Comparison of ENCODE assay signal across 8 cellular contexts in genomic region chr15:65790692-65791334, GRCh38. TPM values are rescaled to one million over a fixed set of nuclear protein-coding genes. Genes with fewer than 3 reads are reported as not detected.
DNase-seq lines count a peak whose midpoint lies in the region; ATAC-seq and TF ChIP-seq lines count a peak whose summit lies in the region.

No MANE protein-coding gene starts in this region.

- peaks cover 76% of the 10 kb centered on the region for H3K79me2 ChIP-seq in DOHH2 (ENCODE audit: control insufficient read depth, low read length)

- H3K36me3 ChIP-seq in DOHH2 (ENCODE audit: control insufficient read depth, low read length) (peaks cover 34% of the 10 kb centered on the region), KOPT-K1 (ENCODE audit: insufficient read depth, low read length) (no peaks in the 10 kb centered on the region), adipocyte (ENCODE audit: control insufficient read depth, insufficient read depth, low read length, severe bottlenecking) (no peaks in the 10 kb centered on the region), subcutaneous abdominal adipose tissue (ENCODE audit: control insufficient read depth in 5 of 5, insufficient read depth in 5 of 5, low read length in 5 of 5) (no peaks in the 10 kb centered on the region)

- peak overlapping the region; percentile 84 for H3K27ac ChIP-seq in DOHH2 (ENCODE audit: low read depth, low read length)
- H3K27ac ChIP-seq in KOPT-K1 (ENCODE audit: low read depth, low read length, poor library complexity, severe bottlenecking), result peak overlapping the region; percentile 56
- peak overlapping the region; percentile 96 for H3K27ac ChIP-seq in subcutaneous abdominal adipose tissue (ENCODE audit: low read depth, low read length)

- H3K27me3 ChIP-seq in DOHH2 (ENCODE audit: control insufficient read depth, low read length) (no peaks in the 10 kb centered on the region), adipocyte (replicated peaks; ENCODE audit: control insufficient read depth, insufficient read depth, low read length) (no peaks in the 10 kb centered on the region), subcutaneous abdominal adipose tissue (ENCODE audit: control insufficient read depth in 5 of 5, insufficient read depth in 4 of 5, low read length in 5 of 5) (no peaks in the 10 kb centered on the region)

- no peaks in the 10 kb centered on the region for H4K20me1 ChIP-seq in DOHH2 (ENCODE audit: control insufficient read depth, insufficient read depth, low read depth, low read length)

- TF ChIP-seq CTCF in DOHH2 (IDR thresholded peaks at IDR 0.05; ENCODE audit: low read depth, low read length, poor library complexity, severe bottlenecking), result no peak

- DNase-seq in adipocyte (ENCODE audit: low read depth), result peak; percentile 62
- DNase-seq in immature natural killer cell, result peak in 2 of 3 donors; percentile 31 to 32
- no peak for DNase-seq in epidermal melanocyte (ENCODE audit: insufficient read length, low spot score)
- DNase-seq in NCI-H187 (lab: John Stamatoyannopoulos, UW), result no peak

- H3K9ac ChIP-seq in adipocyte (ENCODE audit: low read length), result peak overlapping the region; percentile 82
- peak overlapping the region; percentile 63 to 94 (median 91) for H3K9ac ChIP-seq in subcutaneous abdominal adipose tissue (ENCODE audit: low read length in 5 of 5)

- peaks cover 0 to 5% (median 0%) of the 10 kb centered on the region in 3 donors for H3K36me3 Mint-ChIP-seq in immature natural killer cell

- peak overlapping the region; percentile 88 for H3K4me3 ChIP-seq in DOHH2 (ENCODE audit: low read length)
- peak overlapping the region; percentile 94 for H3K4me3 ChIP-seq in adipocyte (ENCODE audit: low read length)
- peak overlapping the region; percentile 68 to 90 (median 86) for H3K4me3 ChIP-seq in subcutaneous abdominal adipose tissue (ENCODE audit: low read depth in 1 of 5, low read length in 5 of 5)

- H3K4me1 ChIP-seq in DOHH2 (ENCODE audit: control insufficient read depth, low read length) (peaks cover 61% of the 10 kb centered on the region), adipocyte (ENCODE audit: control insufficient read depth, insufficient read depth, low read length) (peaks cover 21% of the 10 kb centered on the region), subcutaneous abdominal adipose tissue (ENCODE audit: control insufficient read depth in 5 of 5, insufficient read depth in 5 of 5, low read length in 5 of 5) (peaks cover 0 to 27% (median 21%) of the 10 kb centered on the region in 5 donors)

- ATAC-seq in HG02885 (IDR thresholded peaks at IDR 0.05; ENCODE audit: poor library complexity, unreplicated experiment), result no peak

- peak overlapping the region; percentile 87 to 100 (median 98) for H3K27ac Mint-ChIP-seq in immature natural killer cell

- H3K4me1 Mint-ChIP-seq in immature natural killer cell, result peaks cover 51 to 65% of the 10 kb centered on the region in 2 donors

- H3K9me3 Mint-ChIP-seq in immature natural killer cell, result no peaks in the 10 kb centered on the region

- H3F3A ChIP-seq in DOHH2 (ENCODE audit: control insufficient read depth, insufficient read depth), result peaks cover 15% of the 10 kb centered on the region; the same call in 1 of the 2 replicates

- no peaks in the 10 kb centered on the region for H3K9me2 ChIP-seq in DOHH2 (replicated peaks; ENCODE audit: control insufficient read depth, low read length)

- peaks cover 4 to 23% (median 14%) of the 10 kb centered on the region in 3 donors for H3K27me3 Mint-ChIP-seq in immature natural killer cell (ENCODE audit: low read depth in 3 of 3)

- H3K4me3 Mint-ChIP-seq in immature natural killer cell, result peak overlapping the region; percentile 90 to 99 (median 92)

- H3K9me3 ChIP-seq in DOHH2 (ENCODE audit: control insufficient read depth, insufficient read depth, low read length), result no peaks in the 10 kb centered on the region
- H3K9me3 ChIP-seq in KOPT-K1 (ENCODE audit: insufficient read depth, low read length, poor library complexity, severe bottlenecking), result no peaks in the 10 kb centered on the region
- no peaks in the 10 kb centered on the region for H3K9me3 ChIP-seq in adipocyte (ENCODE audit: control insufficient read depth, low read length)
- H3K9me3 ChIP-seq in subcutaneous abdominal adipose tissue (ENCODE audit: control insufficient read depth in 5 of 5, low read length in 5 of 5), result no peaks in the 10 kb centered on the region

- H3K4me2 ChIP-seq in DOHH2 (ENCODE audit: low read length), result peak overlapping the region; percentile 88

RNA-seq across cellular contexts. Expression of gene DENND4A, which starts 1.3 kb away (rescaled TPM):
- 10 to 100 TPM in 1 of 3 donors, 1 to 10 TPM in 2; 6.4 to 18.9 (median 6.5) TPM for polyA plus RNA-seq in immature natural killer cell

Comparison
In these comparisons a context has a peak if more than half of its experiments do, and no peak if none do; other contexts are left out.
1. DNase-seq: peak in adipocyte (single experiment) and immature natural killer cell (2 of 3); none in epidermal melanocyte (single experiment) and NCI-H187 (0 of 2).
2. Peak in every context shown above with its lines, with median percentiles within 50 percentile points of each other: H3K27ac ChIP-seq and H3K4me3 ChIP-seq.